12 cellular contexts compared by ENCODE assay signal in the genomic region with DNA sequence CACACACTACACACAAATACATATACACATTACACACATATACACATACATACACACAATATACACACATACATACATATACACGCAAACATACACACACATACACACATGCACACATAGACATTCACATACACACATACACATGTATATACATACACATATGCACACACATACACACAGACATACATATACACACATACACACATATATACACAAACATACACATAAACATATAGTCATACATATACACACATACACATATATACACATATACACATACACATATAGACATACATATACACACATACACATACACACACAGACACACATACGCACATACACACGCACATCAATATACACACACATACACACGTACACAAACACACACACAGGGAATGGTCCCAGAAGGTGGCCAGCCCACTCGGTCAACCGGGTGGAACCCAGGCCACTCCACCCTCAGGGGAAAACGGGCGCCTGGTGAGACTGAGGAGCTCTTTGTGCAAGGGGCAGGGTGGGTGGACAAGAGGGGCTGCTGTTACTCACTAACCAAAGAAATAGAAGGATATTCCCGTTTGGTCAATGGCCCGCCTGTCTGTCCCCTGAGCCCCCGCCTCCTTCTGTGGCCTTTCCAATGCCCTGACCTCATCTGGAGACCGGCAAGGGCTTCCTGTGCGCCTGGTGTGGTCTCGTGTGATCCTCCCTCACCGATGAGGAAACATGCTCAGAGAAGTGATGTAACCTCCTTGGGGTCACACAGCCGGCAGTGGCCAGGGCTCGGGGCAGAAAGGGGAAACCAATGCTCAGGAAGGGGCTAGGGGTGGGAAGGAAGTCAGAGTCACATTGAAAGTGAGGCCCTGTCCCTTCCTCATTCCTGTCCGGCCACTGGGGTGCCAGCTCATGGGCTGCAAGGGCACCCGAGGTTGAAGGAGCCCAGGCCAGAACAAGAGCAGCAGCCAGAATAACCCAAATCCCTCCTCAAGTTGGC. TPM values are rescaled to one million over a fixed set of nuclear protein-coding genes. Genes with fewer than 3 reads are reported as not detected.
DNase-seq lines count a peak whose midpoint lies in the region; ATAC-seq, FAIRE-seq and TF ChIP-seq lines count a peak whose summit lies in the region.
"Had no signal": no experiment of that assay in that cellular context is flagged by ENCODE, and none has a peak within 500 bp of the region (broad histone marks: within the 10 kb centered on the region; RNA-seq: fewer than 3 reads in every experiment).

No MANE protein-coding gene starts in this region.

- H3K9ac ChIP-seq in K562 (ENCODE audit: insufficient read depth in 1 of 2, low read depth in 2 of 2, low read length in 2 of 2) = no peak overlapping the region; a peak in 1 of 4 replicates
- H3K9ac ChIP-seq in Karpas-422 (ENCODE audit: low read length) = no peak overlapping the region

- no peaks in the 10 kb centered on the region for H3K79me2 ChIP-seq in K562 (ENCODE audit: control insufficient read depth, insufficient read depth, low read length)
- H3K79me2 ChIP-seq in Karpas-422 (ENCODE audit: low read length) = no peaks in the 10 kb centered on the region

- TF ChIP-seq EP300 in K562 (IDR thresholded peaks at IDR 0.05; ENCODE audit: low read length) (no peak), stomach (IDR thresholded peaks at IDR 0.05) (no peak)

- in situ Hi-C loops in K562 (cut with MboI) = no loop called here

- H2AFZ ChIP-seq in K562 (ENCODE audit: low read depth, low read length) (no peak overlapping the region), Karpas-422 (ENCODE audit: low read length) (no peak overlapping the region)
- H2AFZ ChIP-seq: PC-9 had no signal

- H3K36me3 ChIP-seq in K562 (ENCODE audit: control insufficient read depth, insufficient read depth, low read length) (no peaks in the 10 kb centered on the region), left lung (no peaks in the 10 kb centered on the region), stomach (no peaks in the 10 kb centered on the region), Karpas-422 (ENCODE audit: insufficient read depth, low read length) (no peaks in the 10 kb centered on the region)

- TF ChIP-seq CTCF in K562 (IDR thresholded peaks at IDR 0.05 in 2 of 3, conservative IDR thresholded peaks at IDR 0.05 in 1 of 3; ENCODE audit: insufficient read depth in 2 of 3, low read depth in 1 of 3, low read length in 3 of 3) (no peak), left lung (IDR thresholded peaks at IDR 0.05) (no peak), stomach (IDR thresholded peaks at IDR 0.05) (no peak)

- DNase-seq in KG1 (lab: John Stamatoyannopoulos, UW) = peak; percentile 20
- no peak for DNase-seq in K562 (ENCODE audit: extremely low read depth in 1 of 4, low spot score in 3 of 4)
- peak; percentile 86 to 92 for DNase-seq in left lung
- peak; percentile 38 for DNase-seq in stomach
- DNase-seq in DMS79 treated with DMSO at 0.1 percent for 48 hours (lab: John Stamatoyannopoulos, UW) = no peak
- DNase-seq in NCI-H1417 (lab: John Stamatoyannopoulos, UW) = no peak
- no peak for DNase-seq in Karpas-422
- DNase-seq: immature natural killer cell, PC-9 had no signal

- H3K27ac ChIP-seq in K562 (ENCODE audit: extremely low read depth, low read depth, low read length) (no peak overlapping the region), left lung (peak overlapping the region; percentile 62 to 91), stomach (peak overlapping the region in 2 of 5 donors; percentile 59 to 76), Karpas-422 (ENCODE audit: low read length) (no peak overlapping the region)
- H3K27ac ChIP-seq: PC-9 had no signal

- TF ChIP-seq RAD21 in K562 (CRISPR knock-in tag; conservative IDR thresholded peaks at IDR 0.05 in 1 of 2, IDR thresholded peaks at IDR 0.05 in 1 of 2) = no peak

- H3K27me3 ChIP-seq in K562 (ENCODE audit: control insufficient read depth in 2 of 2, insufficient read depth in 2 of 2, low read length in 2 of 2) (peaks cover 20 to 65% of the 10 kb centered on the region in 2 experiments; a peak in 4 of 5 replicates), left lung (peaks cover 0 to 26% of the 10 kb centered on the region in 2 donors), stomach (peaks cover 0 to 38% (median 8%) of the 10 kb centered on the region in 3 donors), Karpas-422 (ENCODE audit: low read length) (no peaks in the 10 kb centered on the region)

- POLR2A ChIA-PET in K562 (lab: Yijun Ruan, JAX) = interaction anchor here (1.3 kb wide), 1 partner anchor 10 kb away, joined by 3 read pairs; no protein-coding TSS in a partner anchor

- no peaks in the 10 kb centered on the region for H3K9me1 ChIP-seq in K562 (ENCODE audit: control insufficient read depth, insufficient read depth, low read length)

- H3K4me2 ChIP-seq in K562 (ENCODE audit: insufficient read depth, low read length) (no peak overlapping the region), Karpas-422 (ENCODE audit: low read depth, low read length, poor library complexity, severe bottlenecking) (no peak overlapping the region)
- H3K4me2 ChIP-seq: PC-9 had no signal

- no TSS peak for BruUV-seq in K562 (replicated peaks; lab: Mats Ljungman, UMichigan)

- H3K4me3 ChIP-seq in K562 = no peak overlapping the region
- H3K4me3 ChIP-seq in left lung = peak overlapping the region in 1 of 2 donors; percentile 16
- H3K4me3 ChIP-seq in stomach = no peak overlapping the region
- H3K4me3 ChIP-seq in Karpas-422 (ENCODE audit: low read length) = no peak overlapping the region
- H3K4me3 ChIP-seq: PC-9 had no signal

- FAIRE-seq in K562 (lab: Jason Lieb, UNC) = no peak
- FAIRE-seq: endometrium had no signal

- H4K20me1 ChIP-seq in K562 (replicated peaks; ENCODE audit: control insufficient read depth, insufficient read depth, low read length) (no peaks in the 10 kb centered on the region), Karpas-422 (ENCODE audit: insufficient read depth, low read depth, low read length) (no peaks in the 10 kb centered on the region)

- H3K9me3 ChIP-seq in K562 (replicated peaks; ENCODE audit: control insufficient read depth, insufficient read depth, low read depth, low read length) (no peaks in the 10 kb centered on the region), left lung (no peaks in the 10 kb centered on the region), stomach (no peaks in the 10 kb centered on the region), Karpas-422 (ENCODE audit: low read length) (no peaks in the 10 kb centered on the region)

- CTCF ChIA-PET in K562 (lab: Yijun Ruan, JAX; ENCODE audit: low intra/inter-chr PET ratio) = no interaction called here

- H3K4me1 ChIP-seq in K562 (replicated peaks in 1 of 2; ENCODE audit: control insufficient read depth in 2 of 2, insufficient read depth in 2 of 2, low read length in 2 of 2) (peaks cover 0 to 5% of the 10 kb centered on the region in 2 experiments; a peak in 1 of 5 replicates), left lung (peaks cover 0 to 41% of the 10 kb centered on the region in 2 donors), stomach (peaks cover under 1 to 22% (median 12%) of the 10 kb centered on the region in 4 donors), Karpas-422 (ENCODE audit: low read length) (peaks cover under 1% of the 10 kb centered on the region; the same call in 1 of the 2 replicates)

- TF ChIP-seq POLR2A in K562 (conservative IDR thresholded peaks at IDR 0.05) (no peak), stomach (IDR thresholded peaks at IDR 0.05) (peak in 1 of 4 donors; percentile 24)

- intact Hi-C loops in K562 (cut with micrococcal nuclease) (no loop called here), left lung (cut with DNase I) (no loop called here), stomach (cut with DNase I; ENCODE audit: low total_unique reads) (no loop called here)

- H3K9me2 ChIP-seq in Karpas-422 (replicated peaks; ENCODE audit: insufficient read depth, low read length) = no peaks in the 10 kb centered on the region

- ATAC-seq in K562 (peak; percentile 62), left lung (peak; percentile 87), GM19397 (IDR thresholded peaks at IDR 0.05; ENCODE audit: unreplicated experiment) (no peak)

- 2% methylated on average over 18 of the region's 19 CpGs for WGBS in K562 (ENCODE audit: insufficient coverage, low coverage, missing lambda C conversion rate)
- 58 to 79% (median 72%) methylated on average over 17 to 19 of the region's 19 CpGs for WGBS in stomach, 5 donors

RNA-seq across cellular contexts. Expression of gene TRPV4, which starts 5.3 kb away (rescaled TPM):
- 1.1 TPM in 1 of 2 replicates, not detected in the other for total RNA-seq in K562 (2011; cell fraction: chromatin; rRNA removed; ENCODE audit: low replicate concordance)
- 0.39 and 0.50 TPM in 2 replicates for total RNA-seq in K562 (2011; cell fraction: nucleolus; rRNA removed)
- not detected in 2 replicates for total RNA-seq in K562 (2011; cell fraction: nucleoplasm; rRNA removed)
- total RNA-seq in K562 (2014; rRNA removed) = not detected in 2 replicates
- not detected in 2 replicates for total RNA-seq in K562 (2014; rRNA removed; fragmentation: Illumina TruSeq; extraction: Trizol)
- total RNA-seq in K562 (2015; rRNA removed; fragmentation: Illumina TruSeq; extraction: Trizol) = not detected in 2 replicates
- not detected in 2 replicates for total RNA-seq in K562 (2021)
- 0.13 and 0.47 TPM in 2 replicates for polyA plus RNA-seq in K562 (2011; rRNA removed)
- polyA plus RNA-seq in K562 (2011; cell fraction: cytosol; rRNA removed) = 0.33 and 0.47 TPM in 2 replicates
- 0.34 and 0.72 TPM in 2 replicates for polyA plus RNA-seq in K562 (2011; cell fraction: nucleus; rRNA removed)
- 0.03 TPM in 1 of 2 replicates, not detected in the other for polyA plus RNA-seq in K562 (2012)
- not detected in 2 replicates for polyA plus RNA-seq in K562 (2014; fragmentation: Illumina TruSeq; extraction: Trizol)
- polyA plus RNA-seq in K562 (2014; fragmentation: Nextera tagmentation; extraction: Ambion mirVana) = not detected
- polyA plus RNA-seq in K562 (2014; rRNA removed) = 0.03 TPM in 1 of 2 replicates, not detected in the other
- 0.39 TPM in 1 of 2 replicates, not detected in the other for polyA minus RNA-seq in K562 (2011; rRNA and poly(A)+ RNA removed)
- polyA minus RNA-seq in K562 (2011; cell fraction: cytosol; rRNA and poly(A)+ RNA removed) = not detected in 2 replicates
- polyA minus RNA-seq in K562 (2011; cell fraction: nucleus; rRNA and poly(A)+ RNA removed) = 0.40 and 1.7 TPM in 2 replicates
- total RNA-seq in left lung = 1 to 10 TPM; 2.2 to 3.2 TPM
- 1 to 10 TPM in 2 of 5 donors, not detected in 3; 1.0 to 1.8 TPM for total RNA-seq in stomach
- polyA plus RNA-seq in stomach = 1 to 10 TPM in 1 of 3 donors, under 1 TPM in 1, not detected in 1; 0.75 to 3.8 TPM
- not detected in 2 replicates for total RNA-seq in Karpas-422 (2014; rRNA removed; shearing (Covaris generic); ENCODE audit: low replicate concordance)
- total RNA-seq: activated naive CD4-positive, alpha-beta T cell treated with anti-CD3 and anti-CD28 coated beads, Interleukin-2, amount 50 U/mL, for 72 hours had no signal
- polyA plus RNA-seq: immature natural killer cell had no signal

RNA-seq across cellular contexts. Expression of gene GLTP, which starts 52.5 kb away (rescaled TPM):
- total RNA-seq in K562 (2011; cell fraction: chromatin; rRNA removed; ENCODE audit: low replicate concordance) = 2.4 and 3.1 TPM in 2 replicates
- total RNA-seq in K562 (2011; cell fraction: nucleolus; rRNA removed) = 1.8 and 2.0 TPM in 2 replicates
- 2.1 and 2.7 TPM in 2 replicates for total RNA-seq in K562 (2011; cell fraction: nucleoplasm; rRNA removed)
- 6.9 and 10.7 TPM in 2 replicates for total RNA-seq in K562 (2014; rRNA removed)
- total RNA-seq in K562 (2014; rRNA removed; fragmentation: Illumina TruSeq; extraction: Trizol) = 7.2 and 7.8 TPM in 2 replicates
- total RNA-seq in K562 (2015; rRNA removed; fragmentation: Illumina TruSeq; extraction: Trizol) = 5.3 and 6.1 TPM in 2 replicates
- 6.0 and 6.6 TPM in 2 replicates for total RNA-seq in K562 (2021)
- polyA plus RNA-seq in K562 (2011; rRNA removed) = 4.7 and 4.9 TPM in 2 replicates
- 3.7 and 4.8 TPM in 2 replicates for polyA plus RNA-seq in K562 (2011; cell fraction: cytosol; rRNA removed)
- 0.81 and 1.2 TPM in 2 replicates for polyA plus RNA-seq in K562 (2011; cell fraction: nucleus; rRNA removed)
- 7.0 and 9.7 TPM in 2 replicates for polyA plus RNA-seq in K562 (2012)
- polyA plus RNA-seq in K562 (2014; fragmentation: Illumina TruSeq; extraction: Trizol) = 7.8 and 8.3 TPM in 2 replicates
- 1 to 10 TPM; 4.4 to 5.0 TPM for polyA plus RNA-seq in K562 (2014; fragmentation: Nextera tagmentation; extraction: Ambion mirVana)
- polyA plus RNA-seq in K562 (2014; rRNA removed) = 5.7 and 6.1 TPM in 2 replicates
- polyA minus RNA-seq in K562 (2011; rRNA and poly(A)+ RNA removed) = 5.7 and 6.3 TPM in 2 replicates
- polyA minus RNA-seq in K562 (2011; cell fraction: cytosol; rRNA and poly(A)+ RNA removed) = 6.8 and 13.3 TPM in 2 replicates
- polyA minus RNA-seq in K562 (2011; cell fraction: nucleus; rRNA and poly(A)+ RNA removed) = 0.67 and 1.00 TPM in 2 replicates
- total RNA-seq in left lung = 10 to 100 TPM; 37.1 to 43.3 TPM
- 10 to 100 TPM; 26.4 to 93.6 (median 60.7) TPM for total RNA-seq in stomach
- 10 to 100 TPM; 28.0 to 80.7 (median 39.6) TPM for polyA plus RNA-seq in stomach
- total RNA-seq in Karpas-422 (2014; rRNA removed; shearing (Covaris generic); ENCODE audit: low replicate concordance) = 26.5 and 29.5 TPM in 2 replicates

Comparison
In these comparisons a context has a peak if more than half of its experiments do, and no peak if none do; other contexts are left out.
1. DNase-seq: peak in KG1 (single experiment), left lung (2 of 2) and stomach (single experiment); none in K562 (0 of 4), DMS79 treated with DMSO at 0.1 percent for 48 hours (single experiment), NCI-H1417 (0 of 3) and Karpas-422 (single experiment).
2. H3K27ac ChIP-seq: peak in left lung (2 of 2); none in K562 (single experiment) and Karpas-422 (single experiment).